ENCODE assay signal across 27 cellular contexts in the genomic region with DNA sequence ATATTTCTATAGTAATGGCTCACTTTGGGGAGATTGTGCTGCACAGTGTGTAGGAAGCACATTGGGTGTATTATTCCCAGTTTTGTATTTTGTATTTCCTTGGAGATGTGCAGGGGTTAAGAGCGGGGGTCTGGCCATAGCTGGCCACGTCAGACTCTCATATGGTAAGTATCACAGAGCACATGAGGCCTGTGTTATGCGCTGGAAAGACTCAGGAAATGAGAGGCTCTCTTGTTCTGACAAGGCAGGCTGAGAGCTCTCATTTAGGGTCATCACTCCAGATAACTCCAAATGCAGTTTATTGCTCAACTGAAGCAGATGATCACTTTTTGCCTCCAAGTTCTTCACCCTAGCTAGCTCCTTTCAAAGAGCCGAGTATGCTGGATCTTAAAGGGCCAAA.
DNase-seq lines count a peak whose midpoint lies in the region; ATAC-seq and TF ChIP-seq lines count a peak whose summit lies in the region.
"Had no signal": no experiment of that assay in that cellular context is flagged by ENCODE, and none has a peak within 500 bp of the region (broad histone marks: within the 10 kb centered on the region; RNA-seq: fewer than 3 reads in every experiment).

No MANE protein-coding gene starts in this region.

- H3K4me3 ChIP-seq in GM23248 = no peak overlapping the region
- H3K4me3 ChIP-seq: gastrocnemius medialis, lower lobe of right lung, prostate gland, skin epidermis had no signal

- no peaks in the 10 kb centered on the region for H3K9me3 ChIP-seq in GM23248 (ENCODE audit: low read depth)
- H3K9me3 ChIP-seq: Caco-2, gastrocnemius medialis, lower lobe of right lung, prostate gland had no signal

- H3K4me2 ChIP-seq in GM23248 (ENCODE audit: unreplicated experiment) = no peak overlapping the region

- H3F3A ChIP-seq in GM23248 (ENCODE audit: insufficient read depth) = no peaks in the 10 kb centered on the region

- H3K27ac Mint-ChIP-seq in neural crest cell (ENCODE audit: unreplicated experiment) = peak overlapping the region; percentile 16
- H3K27ac Mint-ChIP-seq: activated naive CD4-positive, alpha-beta T cell treated with anti-CD3 and anti-CD28 coated beads, Interleukin-2, amount 50 U/mL, for 72 hours; activated T-helper 1 cell treated with anti-CD3 and anti-CD28 coated beads, Interleukin-12 subunit alpha, Interleukin-12 subunit beta, Interleukin-2, Interleukin-4 antibody, amounts not matched to agents 30 ng/mL and 10 ng/mL and 1 ng/mL, durations not matched to agents 14 hours and 24 hours and 36 hours had no signal

- no peak overlapping the region for H3K4me3 Mint-ChIP-seq in neural crest cell
- H3K4me3 Mint-ChIP-seq: activated T-helper 1 cell treated with anti-CD3 and anti-CD28 coated beads, Interleukin-12 subunit alpha, Interleukin-12 subunit beta, Interleukin-2, Interleukin-4 antibody, amounts not matched to agents 30 ng/mL and 10 ng/mL and 1 ng/mL, durations not matched to agents 14 hours and 24 hours and 36 hours had no signal

- H3K9me3 Mint-ChIP-seq in neural crest cell = no peaks in the 10 kb centered on the region
- H3K9me3 Mint-ChIP-seq: activated naive CD4-positive, alpha-beta T cell treated with anti-CD3 and anti-CD28 coated beads, Interleukin-2, amount 50 U/mL, for 72 hours; activated T-helper 1 cell treated with anti-CD3 and anti-CD28 coated beads, Interleukin-12 subunit alpha, Interleukin-12 subunit beta, Interleukin-2, Interleukin-4 antibody, amounts not matched to agents 30 ng/mL and 10 ng/mL and 1 ng/mL, durations not matched to agents 14 hours and 24 hours and 36 hours; effector memory CD8-positive, alpha-beta T cell had no signal

- H3K79me2 ChIP-seq in GM23248 (ENCODE audit: insufficient read depth) = no peaks in the 10 kb centered on the region

- no peaks in the 10 kb centered on the region for H3K27me3 Mint-ChIP-seq in neural crest cell (ENCODE audit: low read depth)
- H3K27me3 Mint-ChIP-seq: effector memory CD8-positive, alpha-beta T cell had no signal

- no peaks in the 10 kb centered on the region for H3K9me2 ChIP-seq in GM23248 (ENCODE audit: insufficient read depth)

- no peaks in the 10 kb centered on the region for H3K27me3 ChIP-seq in GM23248 (replicated peaks; ENCODE audit: insufficient read depth)
- H3K27me3 ChIP-seq: gastrocnemius medialis had no signal

- in situ Hi-C loops in GM23248 (cut with MboI) = no loop called here

- H2AFZ ChIP-seq in GM23248 = peak overlapping the region; percentile 94

- no peaks in the 10 kb centered on the region for H3K4me1 ChIP-seq in GM23248 (ENCODE audit: insufficient read depth)
- H3K4me1 ChIP-seq: Caco-2, gastrocnemius medialis, prostate gland had no signal

- WGBS in GM23248 (ENCODE audit: low coverage in 1 of 2, low lambda C conversion rate in 2 of 2, missing lambda C conversion rate in 2 of 2), 2 experiments = 9 to 19% methylated on average over 4 of the region's 4 CpGs

- intact Hi-C loops in left ventricle myocardium superior (cut with micrococcal nuclease) = no loop called here

- no peak for DNase-seq in GM23248
- peak; percentile 5 for DNase-seq in amniotic epithelial cell (ENCODE audit: low read depth)
- DNase-seq in left ventricle myocardium superior = no peak
- DNase-seq in neural crest cell (ENCODE audit: low read depth, low spot score) = no peak
- no peak for DNase-seq in Ammon's horn (ENCODE audit: low spot score)
- no peak for DNase-seq in GM20000 (ENCODE audit: low spot score)
- DNase-seq in AG08395 (ENCODE audit: low spot score) = no peak
- DNase-seq: activated CD4-positive, alpha-beta T cell treated with anti-CD3 and anti-CD28 coated beads, Interleukin-2, amount 50 U/mL, for 1 hour; anterior cingulate cortex; Caco-2; DMS79; effector memory CD8-positive, alpha-beta T cell; gastrocnemius medialis; GF-D8; H7; IMR-90; lower lobe of right lung; NCI-H524; PC-3; T1000; trophoblast cell had no signal

- no peak overlapping the region for H3K9ac ChIP-seq in GM23248

- peaks cover 30% of the 10 kb centered on the region for H3K4me1 Mint-ChIP-seq in neural crest cell

- TF ChIP-seq CTCF in neural crest cell (conservative IDR thresholded peaks at IDR 0.05) (no peak), GM20000 (IDR thresholded peaks at IDR 0.05; ENCODE audit: extremely low read depth, missing control alignments) (no peak)

- H3K36me3 ChIP-seq in GM23248 (ENCODE audit: low read depth) = no peaks in the 10 kb centered on the region
- H3K36me3 ChIP-seq: gastrocnemius medialis, lower lobe of right lung, prostate gland had no signal

- H3K27ac ChIP-seq in GM23248 = no peak overlapping the region
- H3K27ac ChIP-seq: C4-2B, gastrocnemius medialis, lower lobe of right lung, prostate gland had no signal

- peak; percentile 93 for ATAC-seq in left ventricle myocardium superior
- ATAC-seq: activated naive CD4-positive, alpha-beta T cell treated with anti-CD3 and anti-CD28 coated beads, Interleukin-2, amount 50 U/mL, for 72 hours; effector memory CD8-positive, alpha-beta T cell; esophagus mucosa; gastrocnemius medialis; PC-3 had no signal

- H3K36me3 Mint-ChIP-seq in neural crest cell (ENCODE audit: low read depth) = peaks cover 2% of the 10 kb centered on the region
- H3K36me3 Mint-ChIP-seq: activated naive CD4-positive, alpha-beta T cell treated with anti-CD3 and anti-CD28 coated beads, Interleukin-2, amount 50 U/mL, for 72 hours had no signal

- H4K20me1 ChIP-seq in GM23248 (ENCODE audit: insufficient read depth) = no peaks in the 10 kb centered on the region
